ENCODE assay signal across 8 cellular contexts in genomic region chr7:131546583-131547111, GRCh38. TPM values are rescaled to one million over a fixed set of nuclear protein-coding genes. Genes with fewer than 3 reads are reported as not detected.
DNase-seq lines count a peak whose midpoint lies in the region; ATAC-seq and TF ChIP-seq lines count a peak whose summit lies in the region.

No MANE protein-coding gene starts in this region.

- H3K4me1 Mint-ChIP-seq in stimulated activated effector memory CD8-positive, alpha-beta T cell treated with anti-CD3 and anti-CD28 coated beads, Interleukin-12 subunit alpha, Interleukin-12 subunit beta, amount 100 ng/mL, for 72 hours: peaks cover 11% of the 10 kb centered on the region

- H3K9me3 ChIP-seq in Loucy (ENCODE audit: insufficient read depth, low read depth, low read length) (no peaks in the 10 kb centered on the region), right atrium auricular region (no peaks in the 10 kb centered on the region)

- no peak overlapping the region for H3K4me3 Mint-ChIP-seq in stimulated activated effector memory CD8-positive, alpha-beta T cell treated with anti-CD3 and anti-CD28 coated beads, Interleukin-12 subunit alpha, Interleukin-12 subunit beta, amount 100 ng/mL, for 72 hours

- no peaks in the 10 kb centered on the region for H3K9me2 ChIP-seq in Loucy (replicated peaks; ENCODE audit: low read depth, low read length)

- no peak overlapping the region for H2AFZ ChIP-seq in Loucy (ENCODE audit: low read length)

- no peaks in the 10 kb centered on the region for H3K36me3 ChIP-seq in Loucy (ENCODE audit: insufficient read depth, low read length)
- H3K36me3 ChIP-seq in right atrium auricular region: no peaks in the 10 kb centered on the region

- peaks cover 10% of the 10 kb centered on the region for H3K4me1 ChIP-seq in Loucy (ENCODE audit: insufficient read depth, low read length, poor library complexity, severe bottlenecking)
- peaks cover 0 to 51% of the 10 kb centered on the region in 2 donors for H3K4me1 ChIP-seq in right atrium auricular region

- H3K27me3 ChIP-seq in Loucy (ENCODE audit: insufficient read depth, low read length, poor library complexity, severe bottlenecking) (no peaks in the 10 kb centered on the region), right atrium auricular region (no peaks in the 10 kb centered on the region)

- no peaks in the 10 kb centered on the region for H3F3A ChIP-seq in Loucy (ENCODE audit: low read depth)

- ATAC-seq in stimulated activated effector memory CD8-positive, alpha-beta T cell treated with anti-CD3 and anti-CD28 coated beads, Interleukin-12 subunit alpha, Interleukin-12 subunit beta, amount 100 ng/mL, for 72 hours: peak; percentile 46
- ATAC-seq in HG03439 (IDR thresholded peaks at IDR 0.05; ENCODE audit: unreplicated experiment) (no peak), GM19328 (IDR thresholded peaks at IDR 0.05; ENCODE audit: unreplicated experiment) (no peak)

- no peaks in the 10 kb centered on the region for H3K36me3 Mint-ChIP-seq in stimulated activated effector memory CD8-positive, alpha-beta T cell treated with anti-CD3 and anti-CD28 coated beads, Interleukin-12 subunit alpha, Interleukin-12 subunit beta, amount 100 ng/mL, for 72 hours

- H3K79me2 ChIP-seq in Loucy (ENCODE audit: insufficient read depth, low read length): no peaks in the 10 kb centered on the region

- DNase-seq in ELR (ENCODE audit: low read depth) (peak; percentile 62), right atrium auricular region (ENCODE audit: low spot score) (no peak), NCI-H2196 treated with DMSO at 0.1 percent for 48 hours (lab: John Stamatoyannopoulos, UW; ENCODE audit: unreplicated experiment) (no peak)
- peak; percentile 77 for DNase-seq in activated CD8-positive, alpha-beta memory T cell treated with anti-CD3 and anti-CD28 coated beads, Interleukin-2, amount 50 U/mL, for 48 hours
- peak; percentile 29 to 81 for DNase-seq in stimulated activated effector memory CD8-positive, alpha-beta T cell treated with anti-CD3 and anti-CD28 coated beads, Interleukin-12 subunit alpha, Interleukin-12 subunit beta, amount 100 ng/mL, for 72 hours (ENCODE audit: low spot score in 2 of 2)

- no peak overlapping the region for H3K27ac Mint-ChIP-seq in stimulated activated effector memory CD8-positive, alpha-beta T cell treated with anti-CD3 and anti-CD28 coated beads, Interleukin-12 subunit alpha, Interleukin-12 subunit beta, amount 100 ng/mL, for 72 hours

- H3K4me2 ChIP-seq in Loucy (ENCODE audit: low read depth, low read length, poor library complexity, severe bottlenecking): no peak overlapping the region

- H3K9me3 Mint-ChIP-seq in stimulated activated effector memory CD8-positive, alpha-beta T cell treated with anti-CD3 and anti-CD28 coated beads, Interleukin-12 subunit alpha, Interleukin-12 subunit beta, amount 100 ng/mL, for 72 hours: no peaks in the 10 kb centered on the region

- H3K4me3 ChIP-seq in Loucy (ENCODE audit: low read length, poor library complexity, severe bottlenecking): no peak overlapping the region
- no peak overlapping the region for H3K4me3 ChIP-seq in right atrium auricular region

- H3K9ac ChIP-seq in Loucy (ENCODE audit: low read depth, low read length, poor library complexity, severe bottlenecking): no peak overlapping the region

- TF ChIP-seq CTCF in Loucy (conservative IDR thresholded peaks at IDR 0.05; ENCODE audit: low read length) (peak; percentile 99), right atrium auricular region (IDR thresholded peaks at IDR 0.05) (peak; percentile 22 to 58)

- H3K27ac ChIP-seq in right atrium auricular region: peak overlapping the region in 1 of 2 donors; percentile 62

- H4K20me1 ChIP-seq in Loucy (ENCODE audit: insufficient read depth, low read length, poor library complexity, severe bottlenecking): no peaks in the 10 kb centered on the region

RNA-seq across cellular contexts. Expression of gene PODXL, which starts 9.8 kb away (rescaled TPM):
- total RNA-seq in right atrium auricular region: 100 to 1,000 TPM in 1 of 2 donors, 10 to 100 TPM in 1; 47.6 to 144 TPM

Comparison
In these comparisons a context has a peak if more than half of its experiments do, and no peak if none do; other contexts are left out.
1. DNase-seq: peak in ELR (single experiment), activated CD8-positive, alpha-beta memory T cell treated with anti-CD3 and anti-CD28 coated beads, Interleukin-2, amount 50 U/mL, for 48 hours (single experiment) and stimulated activated effector memory CD8-positive, alpha-beta T cell treated with anti-CD3 and anti-CD28 coated beads, Interleukin-12 subunit alpha, Interleukin-12 subunit beta, amount 100 ng/mL, for 72 hours (2 of 2); none in right atrium auricular region (single experiment) and NCI-H2196 treated with DMSO at 0.1 percent for 48 hours (single experiment).